ENCODE assay signal across 8 cellular contexts in the genomic region with DNA sequence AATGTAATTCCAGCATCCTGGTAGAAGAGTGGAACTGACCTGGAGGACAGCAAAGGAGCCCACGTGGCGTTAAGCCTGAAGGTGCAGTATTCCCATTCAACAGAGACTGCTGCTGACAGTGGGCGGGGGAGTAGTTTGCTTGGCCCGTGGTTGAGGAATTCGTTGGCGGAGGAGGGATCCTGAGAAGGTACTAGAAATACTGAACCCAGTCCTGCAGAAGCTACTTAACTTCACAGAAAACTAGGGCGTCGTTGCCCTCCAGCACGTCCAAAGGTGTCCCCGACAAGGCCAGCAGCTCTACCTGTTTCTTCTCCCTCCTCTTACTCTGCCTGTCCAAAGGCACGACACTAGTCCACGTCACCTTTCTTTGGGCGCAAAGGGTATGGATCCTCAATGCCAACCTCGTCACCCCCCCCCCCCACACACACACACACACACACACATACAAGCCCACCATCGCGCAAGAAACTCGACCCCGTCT. TPM values are rescaled to one million over a fixed set of nuclear protein-coding genes. Genes with fewer than 3 reads are reported as not detected.
A peak's percentile ranks its signal among the peaks of the same experiment; 100 is the strongest.
DNase-seq lines count a peak whose midpoint lies in the region; ATAC-seq, FAIRE-seq and TF ChIP-seq lines count a peak whose summit lies in the region.

No MANE protein-coding gene starts in this region.

- H3K4me1 ChIP-seq in muscle layer of colon (ENCODE audit: insufficient read depth, low read length) (peaks cover 24% of the 10 kb centered on the region), upper lobe of right lung (peaks cover 28% of the 10 kb centered on the region)

- H3K27ac ChIP-seq in muscle layer of colon (ENCODE audit: low read depth, low read length) (peak overlapping the region; percentile 35), upper lobe of right lung (peak overlapping the region; percentile 91)

- ATAC-seq in HG03354 (IDR thresholded peaks at IDR 0.05; ENCODE audit: poor library complexity, severe bottlenecking, unreplicated experiment) (peak; percentile 6), T-helper 17 cell (peak; percentile 25), upper lobe of right lung (peak; percentile 37)

- no peak for FAIRE-seq in GM19239 (lab: Jason Lieb, UNC)

- peaks cover 37% of the 10 kb centered on the region for H3K36me3 Mint-ChIP-seq in activated naive CD4-positive, alpha-beta T cell treated with anti-CD3 and anti-CD28 coated beads, Interleukin-2, amount 10 ng/mL, durations not matched to agents 7 days and 5 days
- H3K36me3 Mint-ChIP-seq in T-helper 17 cell (ENCODE audit: low read depth), result peaks cover 10% of the 10 kb centered on the region

- no peaks in the 10 kb centered on the region for H3K36me3 ChIP-seq in muscle layer of colon (ENCODE audit: insufficient read depth, low read length)
- H3K36me3 ChIP-seq in upper lobe of right lung, result no peaks in the 10 kb centered on the region

- H3K9me3 ChIP-seq in T-helper 17 cell (ENCODE audit: control insufficient read depth, low read length, poor library complexity, severe bottlenecking) (no peaks in the 10 kb centered on the region), muscle layer of colon (ENCODE audit: low read length) (no peaks in the 10 kb centered on the region), upper lobe of right lung (no peaks in the 10 kb centered on the region)

- peak overlapping the region; percentile 98 for H3K4me3 Mint-ChIP-seq in activated naive CD4-positive, alpha-beta T cell treated with anti-CD3 and anti-CD28 coated beads, Interleukin-2, amount 10 ng/mL, durations not matched to agents 7 days and 5 days
- H3K4me3 Mint-ChIP-seq in T-helper 17 cell, result peak overlapping the region; percentile 97

- H3K4me3 ChIP-seq in epithelial cell of proximal tubule (ENCODE audit: low read depth, low read length) (peak overlapping the region; percentile 75), muscle layer of colon (ENCODE audit: low read depth in 1 of 2, low read length in 2 of 2) (peak overlapping the region; percentile 75 to 99), upper lobe of right lung (peak overlapping the region; percentile 81)

- H3K9ac ChIP-seq in muscle layer of colon (ENCODE audit: low read length), result peak overlapping the region; percentile 12

- H3K4me1 Mint-ChIP-seq in activated naive CD4-positive, alpha-beta T cell treated with anti-CD3 and anti-CD28 coated beads, Interleukin-2, amount 10 ng/mL, durations not matched to agents 7 days and 5 days, result peaks cover 75% of the 10 kb centered on the region
- H3K4me1 Mint-ChIP-seq in T-helper 17 cell, result peaks cover 48% of the 10 kb centered on the region

- H3K27me3 ChIP-seq in muscle layer of colon (ENCODE audit: control insufficient read depth in 1 of 2, insufficient read depth in 2 of 2, low read length in 2 of 2) (no peaks in the 10 kb centered on the region), upper lobe of right lung (no peaks in the 10 kb centered on the region)

- peak overlapping the region; percentile 99 for H3K27ac Mint-ChIP-seq in activated naive CD4-positive, alpha-beta T cell treated with anti-CD3 and anti-CD28 coated beads, Interleukin-2, amount 10 ng/mL, durations not matched to agents 7 days and 5 days
- H3K27ac Mint-ChIP-seq in T-helper 17 cell, result peak overlapping the region; percentile 98

- CTCF ChIA-PET in activated naive CD4-positive, alpha-beta T cell treated with anti-CD3 and anti-CD28 coated beads, Interleukin-2, amount 10 ng/mL, durations not matched to agents 7 days and 5 days (lab: Charles Lee), result interaction anchor here (1.1 kb wide), 1 partner anchor 124 kb away, joined by 4 read pairs; no protein-coding TSS in a partner anchor

- intact Hi-C loops in upper lobe of right lung (cut with DNase I), result no loop called here

- no peak for DNase-seq in activated naive CD4-positive, alpha-beta T cell treated with anti-CD3 and anti-CD28 coated beads, Interleukin-2, amount 10 ng/mL, durations not matched to agents 7 days and 5 days
- no peak for DNase-seq in activated naive CD4-positive, alpha-beta T cell treated with anti-CD3 and anti-CD28 coated beads, Interleukin-2, amount 50 U/mL, for 16 hours
- peak in 1 of 3 donors; percentile 6 for DNase-seq in T-helper 17 cell
- peak; percentile 0 for DNase-seq in epithelial cell of proximal tubule (ENCODE audit: low read depth)
- DNase-seq in upper lobe of right lung, result peak; percentile 66
- DNase-seq in GM19239 (ENCODE audit: insufficient read length, low spot score), result no peak

- no peaks in the 10 kb centered on the region for H3K9me3 Mint-ChIP-seq in activated naive CD4-positive, alpha-beta T cell treated with anti-CD3 and anti-CD28 coated beads, Interleukin-2, amount 10 ng/mL, durations not matched to agents 7 days and 5 days

- H3K27me3 Mint-ChIP-seq in activated naive CD4-positive, alpha-beta T cell treated with anti-CD3 and anti-CD28 coated beads, Interleukin-2, amount 10 ng/mL, durations not matched to agents 7 days and 5 days, result no peaks in the 10 kb centered on the region
- H3K27me3 Mint-ChIP-seq in T-helper 17 cell, result no peaks in the 10 kb centered on the region

- no peak for TF ChIP-seq CTCF in epithelial cell of proximal tubule (conservative IDR thresholded peaks at IDR 0.05; ENCODE audit: low read depth, low read length)
- TF ChIP-seq CTCF in upper lobe of right lung (IDR thresholded peaks at IDR 0.05), result no peak

RNA-seq across cellular contexts. Expression of a gene that starts 0.3 kb away (rescaled TPM):
- total RNA-seq in T-helper 17 cell (10 to 100 TPM; 10.7 to 16.8 TPM), epithelial cell of proximal tubule (6.3 and 11.0 TPM in 2 replicates), upper lobe of right lung (11.7 TPM)

RNA-seq across cellular contexts. Expression of a gene that starts 0.5 kb away (rescaled TPM):
- total RNA-seq in T-helper 17 cell (10 to 100 TPM; 44.5 to 53.6 TPM), epithelial cell of proximal tubule (9.7 and 11.3 TPM in 2 replicates), upper lobe of right lung (18.4 TPM)

RNA-seq across cellular contexts. Expression of a gene that starts 47.8 kb away (rescaled TPM):
- 10 to 100 TPM; 46.4 to 60.7 TPM for total RNA-seq in T-helper 17 cell
- total RNA-seq in epithelial cell of proximal tubule, result 99.3 and 112 TPM in 2 replicates
- 52.1 TPM for total RNA-seq in upper lobe of right lung

Comparison
In these comparisons a context has a peak if more than half of its experiments do, and no peak if none do; other contexts are left out.
1. DNase-seq: peak in epithelial cell of proximal tubule (single experiment) and upper lobe of right lung (single experiment); none in activated naive CD4-positive, alpha-beta T cell treated with anti-CD3 and anti-CD28 coated beads, Interleukin-2, amount 10 ng/mL, durations not matched to agents 7 days and 5 days (single experiment), activated naive CD4-positive, alpha-beta T cell treated with anti-CD3 and anti-CD28 coated beads, Interleukin-2, amount 50 U/mL, for 16 hours (single experiment) and GM19239 (single experiment).
2. Peak in every context shown above with its lines, with median percentiles within 50 percentile points of each other: ATAC-seq and H3K4me3 ChIP-seq.